23 cellular contexts compared by ENCODE assay signal in the genomic region with DNA sequence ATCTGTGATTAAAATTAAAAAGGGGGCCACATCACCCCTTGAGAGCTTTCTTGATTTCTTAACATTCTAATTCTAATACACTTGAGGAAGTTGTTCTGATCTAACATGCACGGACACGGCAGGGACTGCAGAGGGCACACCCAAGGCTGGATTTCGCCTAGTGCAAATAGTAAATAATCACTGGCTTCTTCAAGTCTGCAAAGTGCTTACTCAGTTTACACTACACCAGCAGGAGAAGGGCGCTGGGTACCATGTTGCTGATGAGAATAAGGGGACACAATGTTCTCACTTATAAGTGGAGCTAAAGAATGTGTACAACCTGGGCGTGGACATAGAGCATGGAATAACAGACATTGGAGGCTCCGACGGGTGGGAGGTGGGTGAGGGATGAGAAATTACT. TPM values are rescaled to one million over a fixed set of nuclear protein-coding genes. Genes with fewer than 3 reads are reported as not detected.
"Had no signal": no experiment of that assay in that cellular context is flagged by ENCODE, and none has a peak within 500 bp of the region (broad histone marks: within the 10 kb centered on the region; RNA-seq: fewer than 3 reads in every experiment).

No MANE protein-coding gene starts in this region.

- H3K4me3 Mint-ChIP-seq: dendritic cell treated with granulocyte-macrophage colony-stimulating factor and Interleukin-4, amounts not matched to agents 40 ng/mL and 50 ng/mL, for 4 days; effector memory CD8-positive, alpha-beta T cell; naive thymus-derived CD4-positive, alpha-beta T cell; nephron progenitor cell had no signal

- DNase-seq: cerebellar nuclear complex; effector memory CD8-positive, alpha-beta T cell; erythroblast; foreskin keratinocyte; kidney; left colon; naive thymus-derived CD4-positive, alpha-beta T cell; nephron progenitor cell; psoas muscle; spleen; stimulated activated CD4-positive, alpha-beta T cell treated with anti-CD3 and anti-CD28 coated beads, Interleukin-2, amount 100 ng/mL, for 24 hours; stimulated activated naive CD4-positive, alpha-beta T cell; stomach; trophoblast cell; uterus had no signal

- H3K4me1 ChIP-seq: foreskin keratinocyte, parathyroid adenoma, psoas muscle, spleen, stomach, uterus had no signal

- ATAC-seq: effector memory CD8-positive, alpha-beta T cell; foreskin keratinocyte; left colon; naive thymus-derived CD4-positive, alpha-beta T cell; psoas muscle; sciatic nerve had no signal

- H3K36me3 ChIP-seq: spleen, stomach, thoracic aorta, uterus had no signal

- H3K9me3 ChIP-seq: psoas muscle, thoracic aorta, uterus had no signal

- H3K9me3 Mint-ChIP-seq: dendritic cell treated with granulocyte-macrophage colony-stimulating factor and Interleukin-4, amounts not matched to agents 40 ng/mL and 50 ng/mL, for 4 days; effector memory CD8-positive, alpha-beta T cell; nephron progenitor cell had no signal

- H3K27me3 ChIP-seq: foreskin keratinocyte, uterus had no signal

- H3K4me1 Mint-ChIP-seq: nephron progenitor cell had no signal

- H3K36me3 Mint-ChIP-seq: naive thymus-derived CD4-positive, alpha-beta T cell had no signal

- H3K9ac ChIP-seq: parathyroid adenoma had no signal

- H3K4me3 ChIP-seq: lung, psoas muscle, spleen, stomach, thoracic aorta, uterus had no signal

- H3K27ac Mint-ChIP-seq: dendritic cell treated with granulocyte-macrophage colony-stimulating factor and Interleukin-4, amounts not matched to agents 40 ng/mL and 50 ng/mL, for 4 days; effector memory CD8-positive, alpha-beta T cell; naive thymus-derived CD4-positive, alpha-beta T cell; nephron progenitor cell had no signal

- H3K27ac ChIP-seq: foreskin keratinocyte, parathyroid adenoma, psoas muscle, spleen, stomach, thoracic aorta, uterus had no signal

RNA-seq across cellular contexts. Expression of a gene that starts 34.2 kb away (rescaled TPM):
- total RNA-seq: foreskin keratinocyte; kidney; left colon; mesenteric fat pad; mononuclear cell; naive thymus-derived CD4-positive, alpha-beta T cell; omental fat pad; sciatic nerve; spleen; stomach; uterus had no signal
- polyA plus RNA-seq: foreskin keratinocyte; naive thymus-derived CD4-positive, alpha-beta T cell; psoas muscle; spleen had no signal
